32 cellular contexts compared by ENCODE assay signal in the genomic region with DNA sequence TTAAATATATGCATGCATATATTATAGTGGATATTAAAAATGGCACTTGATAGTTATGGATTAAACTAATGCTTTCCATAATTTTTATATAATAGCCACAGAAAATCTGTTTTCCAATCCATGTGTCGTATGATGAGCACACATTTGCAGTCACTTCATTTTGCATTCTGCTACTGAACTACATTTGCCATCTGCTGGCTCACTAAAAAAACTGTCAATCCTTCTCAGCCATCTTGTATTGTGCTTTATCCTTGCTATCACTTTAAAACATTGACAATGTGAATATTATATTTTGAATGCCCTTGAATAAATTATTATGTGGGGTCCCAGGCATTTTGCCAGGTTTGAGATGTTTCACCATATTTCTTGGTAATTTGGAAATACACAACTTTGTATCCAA.
"Had no signal": no experiment of that assay in that cellular context is flagged by ENCODE, and none has a peak within 500 bp of the region (broad histone marks: within the 10 kb centered on the region; RNA-seq: fewer than 3 reads in every experiment).

No MANE protein-coding gene starts in this region.

- H3K4me1 Mint-ChIP-seq: activated B cell treated with CpG ODN at 0.5 μM for 24 hours; activated naive CD8-positive, alpha-beta T cell treated with anti-CD3 and anti-CD28 coated beads for 36 hours; activated T-helper 17 cell treated with anti-CD3 and anti-CD28 coated beads, Interleukin-2, amount 50 U/mL, for 72 hours; central memory CD8-positive, alpha-beta T cell had no signal

- H3K27me3 ChIP-seq: cardiac muscle cell, colonic mucosa, SJCRH30 had no signal

- H3K9me3 Mint-ChIP-seq: activated naive CD8-positive, alpha-beta T cell treated with anti-CD3 and anti-CD28 coated beads for 36 hours had no signal

- DNase-seq: activated B cell treated with CpG ODN at 0.5 μM for 24 hours; activated CD4-positive, alpha-beta T cell treated with anti-CD3 and anti-CD28 coated beads for 4 hours; activated CD4-positive, CD25-positive, alpha-beta regulatory T cell treated with anti-CD3 and anti-CD28 coated beads, Interleukin-2, amount 50 U/mL, for 72 hours; activated CD8-positive, alpha-beta T cell treated with anti-CD3 and anti-CD28 coated beads for 36 hours; activated effector memory CD4-positive, alpha-beta T cell treated with anti-CD3 and anti-CD28 coated beads, Interleukin-2, amount 50 U/mL, for 16 hours; activated naive CD4-positive, alpha-beta T cell; activated naive CD4-positive, alpha-beta T cell treated with anti-CD3 and anti-CD28 coated beads, Interleukin-2, amount 50 U/mL, for 16 hours; activated naive CD8-positive, alpha-beta T cell treated with anti-CD3 and anti-CD28 coated beads for 36 hours; activated T-cell treated with anti-CD3 and anti-CD28 coated beads, Interleukin-2, amount 50 U/mL, for 1 hour; activated T-cell treated with anti-CD3 and anti-CD28 coated beads, Interleukin-2, amount 50 U/mL, for 72 hours; amniotic stem cell; aorta; colonic mucosa; Kasumi-1; KG1; NCI-H1092 treated with DMSO at 0.1 percent for 48 hours; NCI-H1417; NCI-H146; NCI-H187; NCI-H2029 treated with DMSO at 0.1 percent for 48 hours; NCI-H2107; NCI-H2171; NCI-H510A treated with DMSO at 0.1 percent for 48 hours; NCI-H69; NCI-H82; NK-92 treated with Interleukin-12 subunit alpha and Interleukin-12 subunit beta, amount 100 ng/mL, for 24 hours; SHP77; SJCRH30 had no signal

- H3K27ac ChIP-seq: cardiac muscle cell, colonic mucosa, SJCRH30, SK-N-MC had no signal

- H3K27me3 Mint-ChIP-seq: activated B cell treated with CpG ODN at 0.5 μM for 24 hours; activated CD8-positive, alpha-beta T cell treated with anti-CD3 and anti-CD28 coated beads for 36 hours; activated naive CD8-positive, alpha-beta T cell treated with anti-CD3 and anti-CD28 coated beads for 36 hours; activated T-helper 17 cell treated with anti-CD3 and anti-CD28 coated beads, Interleukin-2, amount 50 U/mL, for 72 hours; central memory CD8-positive, alpha-beta T cell had no signal

- H3K36me3 Mint-ChIP-seq: activated naive CD8-positive, alpha-beta T cell treated with anti-CD3 and anti-CD28 coated beads for 36 hours had no signal

- ATAC-seq: activated CD8-positive, alpha-beta T cell treated with anti-CD3 and anti-CD28 coated beads for 36 hours; activated T-cell treated with anti-CD3 and anti-CD28 coated beads, Interleukin-2, amount 50 U/mL, for 72 hours; activated T-helper 17 cell treated with anti-CD3 and anti-CD28 coated beads, Interleukin-2, amount 50 U/mL, for 72 hours had no signal

- H3K4me1 ChIP-seq: colonic mucosa, SJCRH30 had no signal

- H3K4me3 Mint-ChIP-seq: activated B cell treated with CpG ODN at 0.5 μM for 24 hours; activated CD8-positive, alpha-beta T cell treated with anti-CD3 and anti-CD28 coated beads for 36 hours; activated naive CD8-positive, alpha-beta T cell treated with anti-CD3 and anti-CD28 coated beads for 36 hours; activated T-cell treated with anti-CD3 and anti-CD28 coated beads, Interleukin-2, amount 50 U/mL, for 72 hours; activated T-helper 17 cell treated with anti-CD3 and anti-CD28 coated beads, Interleukin-2, amount 50 U/mL, for 72 hours; central memory CD8-positive, alpha-beta T cell had no signal

- H3K27ac Mint-ChIP-seq: activated B cell treated with CpG ODN at 0.5 μM for 24 hours; activated CD8-positive, alpha-beta T cell treated with anti-CD3 and anti-CD28 coated beads for 36 hours; activated naive CD8-positive, alpha-beta T cell treated with anti-CD3 and anti-CD28 coated beads for 36 hours; activated T-cell treated with anti-CD3 and anti-CD28 coated beads, Interleukin-2, amount 50 U/mL, for 72 hours; activated T-helper 17 cell treated with anti-CD3 and anti-CD28 coated beads, Interleukin-2, amount 50 U/mL, for 72 hours had no signal
